In the genomic region with DNA sequence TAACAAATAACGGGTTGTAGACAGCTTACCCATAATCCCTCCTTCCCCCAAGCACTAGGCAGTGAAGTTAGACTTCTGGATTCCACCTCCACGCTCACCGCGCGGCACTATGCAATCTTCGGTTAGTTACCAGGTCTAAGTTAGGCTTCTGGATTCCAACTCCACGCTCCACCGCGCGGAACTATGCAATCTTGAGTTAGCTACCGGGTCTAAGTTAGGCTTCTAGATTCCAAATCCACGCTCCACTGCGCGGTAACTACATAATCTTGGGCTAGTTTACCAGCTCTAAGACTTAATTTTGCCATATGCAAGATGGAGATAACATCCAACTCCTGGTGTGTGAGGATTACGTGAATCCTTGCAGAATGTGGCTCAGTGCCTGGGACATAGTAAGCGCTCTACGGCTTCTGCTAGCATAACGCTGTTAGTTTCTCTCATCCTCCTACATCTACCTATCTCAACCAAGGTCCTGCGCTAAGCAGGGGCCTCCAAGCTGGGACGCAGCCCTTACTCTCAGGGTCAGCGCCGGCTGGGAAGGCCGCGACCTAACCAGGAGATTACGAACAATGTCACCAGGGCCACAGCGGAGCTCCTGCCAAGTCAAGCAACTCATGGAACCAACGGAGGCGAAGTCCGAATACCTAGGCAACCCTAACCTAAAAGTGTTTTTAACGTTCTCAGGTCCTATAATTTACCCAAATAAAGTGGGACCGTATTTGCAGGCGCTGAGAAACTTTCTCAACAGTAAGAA, we compare ENCODE assay signal across 1 cellular context.
TF ChIP-seq lines count a peak whose summit lies in the region.

No MANE protein-coding gene starts in this region.

TF ChIP-seq in GM23338, 12 proteins besides CTCF, POLR2A, EP300 and RAD21 (continued from another document):
- TF ChIP-seq, protein P1, sequence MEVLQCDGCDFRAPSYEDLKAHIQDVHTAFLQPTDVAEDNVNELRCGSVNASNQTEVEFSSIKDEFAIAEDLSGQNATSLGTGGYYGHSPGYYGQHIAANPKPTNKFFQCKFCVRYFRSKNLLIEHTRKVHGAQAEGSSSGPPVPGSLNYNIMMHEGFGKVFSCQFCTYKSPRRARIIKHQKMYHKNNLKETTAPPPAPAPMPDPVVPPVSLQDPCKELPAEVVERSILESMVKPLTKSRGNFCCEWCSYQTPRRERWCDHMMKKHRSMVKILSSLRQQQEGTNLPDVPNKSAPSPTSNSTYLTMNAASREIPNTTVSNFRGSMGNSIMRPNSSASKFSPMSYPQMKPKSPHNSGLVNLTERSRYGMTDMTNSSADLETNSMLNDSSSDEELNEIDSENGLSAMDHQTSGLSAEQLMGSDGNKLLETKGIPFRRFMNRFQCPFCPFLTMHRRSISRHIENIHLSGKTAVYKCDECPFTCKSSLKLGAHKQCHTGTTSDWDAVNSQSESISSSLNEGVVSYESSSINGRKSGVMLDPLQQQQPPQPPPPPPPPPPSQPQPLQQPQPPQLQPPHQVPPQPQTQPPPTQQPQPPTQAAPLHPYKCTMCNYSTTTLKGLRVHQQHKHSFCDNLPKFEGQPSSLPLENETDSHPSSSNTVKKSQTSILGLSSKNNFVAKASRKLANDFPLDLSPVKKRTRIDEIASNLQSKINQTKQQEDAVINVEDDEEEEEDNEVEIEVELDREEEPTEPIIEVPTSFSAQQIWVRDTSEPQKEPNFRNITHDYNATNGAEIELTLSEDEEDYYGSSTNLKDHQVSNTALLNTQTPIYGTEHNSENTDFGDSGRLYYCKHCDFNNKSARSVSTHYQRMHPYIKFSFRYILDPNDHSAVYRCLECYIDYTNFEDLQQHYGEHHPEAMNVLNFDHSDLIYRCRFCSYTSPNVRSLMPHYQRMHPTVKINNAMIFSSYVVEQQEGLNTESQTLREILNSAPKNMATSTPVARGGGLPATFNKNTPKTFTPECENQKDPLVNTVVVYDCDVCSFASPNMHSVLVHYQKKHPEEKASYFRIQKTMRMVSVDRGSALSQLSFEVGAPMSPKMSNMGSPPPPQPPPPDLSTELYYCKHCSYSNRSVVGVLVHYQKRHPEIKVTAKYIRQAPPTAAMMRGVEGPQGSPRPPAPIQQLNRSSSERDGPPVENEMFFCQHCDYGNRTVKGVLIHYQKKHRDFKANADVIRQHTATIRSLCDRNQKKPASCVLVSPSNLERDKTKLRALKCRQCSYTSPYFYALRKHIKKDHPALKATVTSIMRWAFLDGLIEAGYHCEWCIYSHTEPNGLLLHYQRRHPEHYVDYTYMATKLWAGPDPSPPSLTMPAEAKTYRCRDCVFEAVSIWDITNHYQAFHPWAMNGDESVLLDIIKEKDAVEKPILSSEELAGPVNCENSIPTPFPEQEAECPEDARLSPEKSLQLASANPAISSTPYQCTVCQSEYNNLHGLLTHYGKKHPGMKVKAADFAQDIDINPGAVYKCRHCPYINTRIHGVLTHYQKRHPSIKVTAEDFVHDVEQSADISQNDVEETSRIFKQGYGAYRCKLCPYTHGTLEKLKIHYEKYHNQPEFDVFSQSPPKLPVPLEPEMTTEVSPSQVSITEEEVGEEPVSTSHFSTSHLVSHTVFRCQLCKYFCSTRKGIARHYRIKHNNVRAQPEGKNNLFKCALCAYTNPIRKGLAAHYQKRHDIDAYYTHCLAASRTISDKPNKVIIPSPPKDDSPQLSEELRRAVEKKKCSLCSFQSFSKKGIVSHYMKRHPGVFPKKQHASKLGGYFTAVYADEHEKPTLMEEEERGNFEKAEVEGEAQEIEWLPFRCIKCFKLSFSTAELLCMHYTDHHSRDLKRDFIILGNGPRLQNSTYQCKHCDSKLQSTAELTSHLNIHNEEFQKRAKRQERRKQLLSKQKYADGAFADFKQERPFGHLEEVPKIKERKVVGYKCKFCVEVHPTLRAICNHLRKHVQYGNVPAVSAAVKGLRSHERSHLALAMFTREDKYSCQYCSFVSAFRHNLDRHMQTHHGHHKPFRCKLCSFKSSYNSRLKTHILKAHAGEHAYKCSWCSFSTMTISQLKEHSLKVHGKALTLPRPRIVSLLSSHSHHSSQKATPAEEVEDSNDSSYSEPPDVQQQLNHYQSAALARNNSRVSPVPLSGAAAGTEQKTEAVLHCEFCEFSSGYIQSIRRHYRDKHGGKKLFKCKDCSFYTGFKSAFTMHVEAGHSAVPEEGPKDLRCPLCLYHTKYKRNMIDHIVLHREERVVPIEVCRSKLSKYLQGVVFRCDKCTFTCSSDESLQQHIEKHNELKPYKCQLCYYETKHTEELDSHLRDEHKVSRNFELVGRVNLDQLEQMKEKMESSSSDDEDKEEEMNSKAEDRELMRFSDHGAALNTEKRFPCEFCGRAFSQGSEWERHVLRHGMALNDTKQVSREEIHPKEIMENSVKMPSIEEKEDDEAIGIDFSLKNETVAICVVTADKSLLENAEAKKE (CRISPR knock-in tag; IDR thresholded peaks at IDR 0.05): no peak
